Comparison of ENCODE assay signal across 1 cellular context in the genomic region with DNA sequence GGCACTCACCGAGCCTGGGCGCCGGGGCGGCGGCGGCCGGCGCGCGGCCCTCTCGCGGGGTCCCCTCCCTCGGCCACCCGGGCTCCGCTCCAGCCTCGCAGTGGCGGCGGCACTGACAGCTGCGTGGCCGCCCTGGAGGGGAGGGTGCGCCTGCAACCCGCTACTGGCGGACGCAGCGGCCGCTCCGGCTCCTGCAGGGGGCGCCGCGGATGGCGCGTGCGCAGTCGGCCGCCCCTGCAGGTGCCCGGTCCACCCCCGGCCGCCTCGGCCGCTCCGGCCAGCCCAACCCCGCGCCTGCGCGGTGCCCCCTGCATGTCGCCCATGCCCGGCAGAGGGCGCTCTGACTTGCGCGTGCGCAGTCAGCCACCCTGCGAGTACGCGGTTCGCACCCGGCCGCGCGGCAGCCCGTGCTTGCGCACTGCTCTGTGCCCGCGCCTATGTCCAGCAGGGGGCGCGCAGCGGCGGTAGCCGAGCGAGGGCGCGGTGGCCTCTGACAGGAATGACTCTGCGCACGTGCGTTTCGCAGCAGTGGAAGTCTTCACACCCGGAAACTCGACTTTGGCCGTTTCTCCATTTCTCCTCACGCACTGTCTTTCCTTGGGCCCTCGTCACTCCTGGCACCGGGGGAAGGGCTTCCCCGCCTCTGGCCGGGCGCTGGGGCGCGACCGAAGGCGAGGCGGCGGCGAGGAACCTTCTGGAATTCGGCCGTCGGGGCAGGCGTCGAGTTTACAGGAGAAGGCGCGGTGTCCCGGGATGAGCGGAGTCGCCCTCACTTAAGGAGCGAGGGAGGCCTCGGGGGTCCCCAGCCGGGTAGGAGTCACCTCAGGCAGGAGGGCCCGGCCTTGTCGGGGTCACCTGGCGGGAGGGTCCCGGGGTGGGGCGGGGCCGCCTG.
A peak's percentile ranks its signal among the peaks of the same experiment; 100 is the strongest.
TF ChIP-seq lines count a peak whose summit lies in the region.

A gene (minus strand): TSS at position 165 of the 892 bp plus-strand sequence. CDS start 14,262 bp downstream, outside the sequence.

TF ChIP-seq in HepG2, 621 proteins besides CTCF, POLR2A, EP300 and RAD21 (continued from another document):
- TF ChIP-seq ZNF841 (CRISPR knock-in tag; IDR thresholded peaks at IDR 0.05; ENCODE audit: borderline replicate concordance) (peak; percentile 94), ZNF747 (CRISPR knock-in tag; IDR thresholded peaks at IDR 0.05; ENCODE audit: borderline replicate concordance) (no peak), GABPA (IDR thresholded peaks at IDR 0.05; ENCODE audit: low read depth, low read length) (no peak), GABPA (CRISPR knock-in tag; IDR thresholded peaks at IDR 0.05; ENCODE audit: low read depth) (no peak), HNF4A (CRISPR knock-in tag; IDR thresholded peaks at IDR 0.05) (peak; percentile 51), ZNF672 (CRISPR knock-in tag; IDR thresholded peaks at IDR 0.05) (peak; percentile 95), ZNF335 (CRISPR knock-in tag; IDR thresholded peaks at IDR 0.05) (peak; percentile 48; the same call in 1 of the 2 replicates), ZFP41 (CRISPR knock-in tag; IDR thresholded peaks at IDR 0.05; ENCODE audit: borderline replicate concordance) (peak; percentile 98; the same call in 1 of the 2 replicates), SYNCRIP (IDR thresholded peaks at IDR 0.05; ENCODE audit: insufficient read depth, low read depth, low read length) (no peak), ZSCAN25 (CRISPR knock-in tag; IDR thresholded peaks at IDR 0.05) (peak; percentile 87), FOXJ3 (CRISPR knock-in tag; IDR thresholded peaks at IDR 0.05; ENCODE audit: borderline replicate concordance) (peak; percentile 55; the same call in 1 of the 2 replicates), AHR (CRISPR knock-in tag; IDR thresholded peaks at IDR 0.05) (peak; percentile 99), TCF12 (IDR thresholded peaks at IDR 0.05) (no peak), TCF12 (CRISPR knock-in tag; IDR thresholded peaks at IDR 0.05) (peak; percentile 70; the same call in 1 of the 2 replicates), ZNF24 (IDR thresholded peaks at IDR 0.05) (no peak), ZNF101 (CRISPR knock-in tag; IDR thresholded peaks at IDR 0.05; ENCODE audit: borderline replicate concordance, low read depth) (peak; percentile 79; the same call in 1 of the 2 replicates), KDM5B (CRISPR knock-in tag; IDR thresholded peaks at IDR 0.05; ENCODE audit: borderline replicate concordance) (peak; percentile 99), ZNF33B (CRISPR knock-in tag; IDR thresholded peaks at IDR 0.05) (peak; percentile 99), ZFP36L2 (CRISPR knock-in tag; IDR thresholded peaks at IDR 0.05) (peak; percentile 65; the same call in 1 of the 2 replicates)
- TF ChIP-seq, protein P1, sequence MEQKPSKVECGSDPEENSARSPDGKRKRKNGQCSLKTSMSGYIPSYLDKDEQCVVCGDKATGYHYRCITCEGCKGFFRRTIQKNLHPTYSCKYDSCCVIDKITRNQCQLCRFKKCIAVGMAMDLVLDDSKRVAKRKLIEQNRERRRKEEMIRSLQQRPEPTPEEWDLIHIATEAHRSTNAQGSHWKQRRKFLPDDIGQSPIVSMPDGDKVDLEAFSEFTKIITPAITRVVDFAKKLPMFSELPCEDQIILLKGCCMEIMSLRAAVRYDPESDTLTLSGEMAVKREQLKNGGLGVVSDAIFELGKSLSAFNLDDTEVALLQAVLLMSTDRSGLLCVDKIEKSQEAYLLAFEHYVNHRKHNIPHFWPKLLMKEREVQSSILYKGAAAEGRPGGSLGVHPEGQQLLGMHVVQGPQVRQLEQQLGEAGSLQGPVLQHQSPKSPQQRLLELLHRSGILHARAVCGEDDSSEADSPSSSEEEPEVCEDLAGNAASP (CRISPR knock-in tag; IDR thresholded peaks at IDR 0.05; ENCODE audit: borderline replicate concordance), result peak; percentile 87
- TF ChIP-seq, protein P2, sequence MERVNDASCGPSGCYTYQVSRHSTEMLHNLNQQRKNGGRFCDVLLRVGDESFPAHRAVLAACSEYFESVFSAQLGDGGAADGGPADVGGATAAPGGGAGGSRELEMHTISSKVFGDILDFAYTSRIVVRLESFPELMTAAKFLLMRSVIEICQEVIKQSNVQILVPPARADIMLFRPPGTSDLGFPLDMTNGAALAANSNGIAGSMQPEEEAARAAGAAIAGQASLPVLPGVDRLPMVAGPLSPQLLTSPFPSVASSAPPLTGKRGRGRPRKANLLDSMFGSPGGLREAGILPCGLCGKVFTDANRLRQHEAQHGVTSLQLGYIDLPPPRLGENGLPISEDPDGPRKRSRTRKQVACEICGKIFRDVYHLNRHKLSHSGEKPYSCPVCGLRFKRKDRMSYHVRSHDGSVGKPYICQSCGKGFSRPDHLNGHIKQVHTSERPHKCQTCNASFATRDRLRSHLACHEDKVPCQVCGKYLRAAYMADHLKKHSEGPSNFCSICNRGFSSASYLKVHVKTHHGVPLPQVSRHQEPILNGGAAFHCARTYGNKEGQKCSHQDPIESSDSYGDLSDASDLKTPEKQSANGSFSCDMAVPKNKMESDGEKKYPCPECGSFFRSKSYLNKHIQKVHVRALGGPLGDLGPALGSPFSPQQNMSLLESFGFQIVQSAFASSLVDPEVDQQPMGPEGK (CRISPR knock-in tag; IDR thresholded peaks at IDR 0.05), result peak; percentile 34
- TF ChIP-seq, protein P3, sequence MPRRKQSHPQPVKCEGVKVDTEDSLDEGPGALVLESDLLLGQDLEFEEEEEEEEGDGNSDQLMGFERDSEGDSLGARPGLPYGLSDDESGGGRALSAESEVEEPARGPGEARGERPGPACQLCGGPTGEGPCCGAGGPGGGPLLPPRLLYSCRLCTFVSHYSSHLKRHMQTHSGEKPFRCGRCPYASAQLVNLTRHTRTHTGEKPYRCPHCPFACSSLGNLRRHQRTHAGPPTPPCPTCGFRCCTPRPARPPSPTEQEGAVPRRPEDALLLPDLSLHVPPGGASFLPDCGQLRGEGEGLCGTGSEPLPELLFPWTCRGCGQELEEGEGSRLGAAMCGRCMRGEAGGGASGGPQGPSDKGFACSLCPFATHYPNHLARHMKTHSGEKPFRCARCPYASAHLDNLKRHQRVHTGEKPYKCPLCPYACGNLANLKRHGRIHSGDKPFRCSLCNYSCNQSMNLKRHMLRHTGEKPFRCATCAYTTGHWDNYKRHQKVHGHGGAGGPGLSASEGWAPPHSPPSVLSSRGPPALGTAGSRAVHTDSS (CRISPR knock-in tag; conservative IDR thresholded peaks at IDR 0.05), result peak; percentile 81; the same call in 1 of the 2 replicates
- TF ChIP-seq, protein P4, sequence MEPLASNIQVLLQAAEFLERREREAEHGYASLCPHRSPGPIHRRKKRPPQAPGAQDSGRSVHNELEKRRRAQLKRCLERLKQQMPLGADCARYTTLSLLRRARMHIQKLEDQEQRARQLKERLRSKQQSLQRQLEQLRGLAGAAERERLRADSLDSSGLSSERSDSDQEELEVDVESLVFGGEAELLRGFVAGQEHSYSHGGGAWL (CRISPR knock-in tag; IDR thresholded peaks at IDR 0.05), result peak; percentile 99
- TF ChIP-seq, protein P5, sequence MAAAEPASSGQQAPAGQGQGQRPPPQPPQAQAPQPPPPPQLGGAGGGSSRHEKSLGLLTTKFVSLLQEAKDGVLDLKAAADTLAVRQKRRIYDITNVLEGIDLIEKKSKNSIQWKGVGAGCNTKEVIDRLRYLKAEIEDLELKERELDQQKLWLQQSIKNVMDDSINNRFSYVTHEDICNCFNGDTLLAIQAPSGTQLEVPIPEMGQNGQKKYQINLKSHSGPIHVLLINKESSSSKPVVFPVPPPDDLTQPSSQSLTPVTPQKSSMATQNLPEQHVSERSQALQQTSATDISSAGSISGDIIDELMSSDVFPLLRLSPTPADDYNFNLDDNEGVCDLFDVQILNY (CRISPR knock-in tag; conservative IDR thresholded peaks at IDR 0.05), result peak; percentile 65; the same call in 1 of the 2 replicates
- TF ChIP-seq, protein P6, sequence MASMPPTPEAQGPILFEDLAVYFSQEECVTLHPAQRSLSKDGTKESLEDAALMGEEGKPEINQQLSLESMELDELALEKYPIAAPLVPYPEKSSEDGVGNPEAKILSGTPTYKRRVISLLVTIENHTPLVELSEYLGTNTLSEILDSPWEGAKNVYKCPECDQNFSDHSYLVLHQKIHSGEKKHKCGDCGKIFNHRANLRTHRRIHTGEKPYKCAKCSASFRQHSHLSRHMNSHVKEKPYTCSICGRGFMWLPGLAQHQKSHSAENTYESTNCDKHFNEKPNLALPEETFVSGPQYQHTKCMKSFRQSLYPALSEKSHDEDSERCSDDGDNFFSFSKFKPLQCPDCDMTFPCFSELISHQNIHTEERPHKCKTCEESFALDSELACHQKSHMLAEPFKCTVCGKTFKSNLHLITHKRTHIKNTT (CRISPR knock-in tag; IDR thresholded peaks at IDR 0.05), result no peak
